ENCODE assay signal across 8 cellular contexts in the genomic region with DNA sequence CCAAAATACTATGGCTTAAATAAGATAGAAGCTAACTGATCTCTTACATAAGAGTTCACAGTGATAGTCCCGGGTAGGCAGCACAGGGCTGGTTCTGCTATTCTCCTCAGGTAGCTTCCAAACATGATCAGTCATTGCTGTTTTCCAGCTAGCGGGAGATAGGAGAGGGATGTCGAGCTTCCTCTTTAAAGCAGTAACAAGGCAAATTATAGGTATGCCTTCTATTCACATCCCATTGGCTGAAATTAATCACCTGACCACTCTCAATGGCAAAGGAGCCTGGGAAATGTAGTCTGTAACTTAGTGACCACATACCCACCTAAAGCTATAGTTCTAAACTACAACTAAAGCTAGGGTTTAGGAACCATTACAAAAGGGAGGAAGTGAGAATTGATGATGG. TPM values are rescaled to one million over a fixed set of nuclear protein-coding genes. Genes with fewer than 3 reads are reported as not detected.
DNase-seq lines count a peak whose midpoint lies in the region; ATAC-seq and TF ChIP-seq lines count a peak whose summit lies in the region.

No MANE protein-coding gene starts in this region.

- H4K8ac ChIP-seq in trophoblast cell (ENCODE audit: low read depth, low read length), result no peak overlapping the region

- peak; percentile 99 for ATAC-seq in GM18519 (IDR thresholded peaks at IDR 0.05; ENCODE audit: low FRiP score, unreplicated experiment)
- peak; percentile 100 for ATAC-seq in HG02884 (IDR thresholded peaks at IDR 0.05; ENCODE audit: unreplicated experiment)

- H3K4me3 ChIP-seq in NB4 (ENCODE audit: low read depth, low read length) (no peak overlapping the region), fibroblast of mammary gland (ENCODE audit: control insufficient read depth, low read depth, low read length) (no peak overlapping the region), trophoblast cell (ENCODE audit: low read depth, low read length) (no peak overlapping the region)

- no peak overlapping the region for H3K27ac ChIP-seq in trophoblast cell (ENCODE audit: low read depth, low read length)

- no peak for TF ChIP-seq POLR2A in NB4 (IDR thresholded peaks at IDR 0.05; ENCODE audit: extremely low read depth, insufficient read length)

- no peak overlapping the region for H3K9ac ChIP-seq in trophoblast cell (ENCODE audit: low read length)

- DNase-seq in CMK (ENCODE audit: low read depth) (peak; percentile 55), NB4 (ENCODE audit: low read depth) (peak; percentile 74), SKM-1 treated with dmso at 0.1 percent for 144 hours (lab: John Stamatoyannopoulos, UW; ENCODE audit: unreplicated experiment) (peak; percentile 46), fibroblast of mammary gland (ENCODE audit: low read depth) (peak; percentile 62), trophoblast cell (peak; percentile 56 to 87), DMS79 treated with DMSO at 0.1 percent for 48 hours (lab: John Stamatoyannopoulos, UW) (no peak)

- H3K27me3 ChIP-seq in trophoblast cell (ENCODE audit: insufficient read depth, low read length), result no peaks in the 10 kb centered on the region

- TF ChIP-seq CTCF in NB4 (IDR thresholded peaks at IDR 0.05; ENCODE audit: low read depth, low read length), result no peak
- TF ChIP-seq CTCF in fibroblast of mammary gland (conservative IDR thresholded peaks at IDR 0.05; ENCODE audit: control insufficient read depth, insufficient read depth, low read depth, low read length), result no peak

- no peak overlapping the region for H4K91ac ChIP-seq in trophoblast cell (ENCODE audit: low read depth, low read length)

- no CpG with 5 or more reads among the region's 3 CpGs for WGBS in trophoblast cell (ENCODE audit: extremely low coverage, insufficient coverage, insufficient read length)

- H3K23ac ChIP-seq in trophoblast cell (ENCODE audit: low read length), result no peak overlapping the region

- no peaks in the 10 kb centered on the region for H3K36me3 ChIP-seq in trophoblast cell (ENCODE audit: control insufficient read depth in 1 of 2, insufficient read depth in 2 of 2, low read length in 2 of 2)

- no peak overlapping the region for H2AK5ac ChIP-seq in trophoblast cell (ENCODE audit: low read length)

- no peaks in the 10 kb centered on the region for H3K79me1 ChIP-seq in trophoblast cell (ENCODE audit: low read length)

- no peak overlapping the region for H3K14ac ChIP-seq in trophoblast cell (ENCODE audit: low read length)

- peak overlapping the region; percentile 41 for H3K4me2 ChIP-seq in trophoblast cell (ENCODE audit: low read length)

- no peaks in the 10 kb centered on the region for H3K4me1 ChIP-seq in trophoblast cell (ENCODE audit: control insufficient read depth in 1 of 2, insufficient read depth in 2 of 2, low read length in 2 of 2)

- no peaks in the 10 kb centered on the region for H3K79me2 ChIP-seq in trophoblast cell (ENCODE audit: control insufficient read depth, insufficient read depth, low read length, poor library complexity)

- no peak overlapping the region for H4K12ac ChIP-seq in trophoblast cell (ENCODE audit: low read depth, low read length)

- H2AFZ ChIP-seq in trophoblast cell (ENCODE audit: insufficient read depth, low read length, poor library complexity), result no peak overlapping the region

- H2BK5ac ChIP-seq in trophoblast cell (ENCODE audit: low read depth, low read length, poor library complexity), result no peak overlapping the region

- no peaks in the 10 kb centered on the region for H3K9me3 ChIP-seq in trophoblast cell (ENCODE audit: insufficient read depth, low read depth, low read length)

- H3K18ac ChIP-seq in trophoblast cell (ENCODE audit: low read length), result no peak overlapping the region

- H2BK12ac ChIP-seq in trophoblast cell (ENCODE audit: low read length), result no peak overlapping the region

- no peak overlapping the region for H2BK120ac ChIP-seq in trophoblast cell (ENCODE audit: insufficient read depth, low read length, poor library complexity)

- no peak overlapping the region for H3K4ac ChIP-seq in trophoblast cell (ENCODE audit: low read depth, low read length)

RNA-seq across cellular contexts. Expression of gene VRK1, which starts 34.5 kb away (rescaled TPM):
- 23.9 and 24.4 TPM in 2 replicates for polyA plus RNA-seq in trophoblast cell (2013)
